Comparison of ENCODE assay signal across 15 cellular contexts in genomic region chr19:3712663-3713531, GRCh38. TPM values are rescaled to one million over a fixed set of nuclear protein-coding genes. Genes with fewer than 3 reads are reported as not detected.
A peak's percentile ranks its signal among the peaks of the same experiment; 100 is the strongest.
DNase-seq lines count a peak whose midpoint lies in the region; ATAC-seq, FAIRE-seq and TF ChIP-seq lines count a peak whose summit lies in the region.
"Had no signal": no experiment of that assay in that cellular context is flagged by ENCODE, and none has a peak within 500 bp of the region (broad histone marks: within the 10 kb centered on the region; RNA-seq: fewer than 3 reads in every experiment).

No MANE protein-coding gene starts in this region.

- ATAC-seq in sciatic nerve (peak; percentile 70), GM23338 (no peak), GM18909 (IDR thresholded peaks at IDR 0.05; ENCODE audit: poor library complexity, unreplicated experiment) (no peak)

- no peak overlapping the region for H3K27ac ChIP-seq in GM23338 (ENCODE audit: low read depth)
- H3K27ac ChIP-seq: neutrophil had no signal

- no peak for TF ChIP-seq CTCF in GM23338 (conservative IDR thresholded peaks at IDR 0.05; ENCODE audit: low read depth in 2 of 2)

- H3K4me1 ChIP-seq in GM23338 (ENCODE audit: insufficient read depth), result peaks cover 20% of the 10 kb centered on the region

- 0 out of 2 replicates have a peak, but pooled peaks cover 2% of the 10 kb centered on the region for H3F3A ChIP-seq in GM23338 (replicated peaks; ENCODE audit: low read depth)

- peak; percentile 77 for DNase-seq in DMS53 (lab: John Stamatoyannopoulos, UW)
- DNase-seq in RPMI8226, result peak; percentile 67
- DNase-seq in left kidney (ENCODE audit: low read depth, low spot score), result peak; percentile 81
- DNase-seq in sciatic nerve (ENCODE audit: low spot score), result no peak
- DNase-seq in GM23338 (ENCODE audit: low spot score), result no peak
- no peak for DNase-seq in GM12891 (ENCODE audit: insufficient read length, low spot score)
- DNase-seq in cerebellar cortex (ENCODE audit: low spot score), result no peak
- DNase-seq: activated CD8-positive, alpha-beta memory T cell treated with anti-CD3 and anti-CD28 coated beads, Interleukin-2, amount 50 U/mL, for 48 hours; foreskin fibroblast; SHP77 had no signal

- no peaks in the 10 kb centered on the region for H3K27me3 ChIP-seq in GM23338 (ENCODE audit: insufficient read depth)

- intact Hi-C loops in sciatic nerve (cut with DNase I), result no loop called here

- H3K36me3 ChIP-seq in GM23338 (ENCODE audit: insufficient read depth), result no peaks in the 10 kb centered on the region
- H3K36me3 ChIP-seq: neutrophil had no signal

- no peaks in the 10 kb centered on the region for H3K36me3 Mint-ChIP-seq in GM23338 (ENCODE audit: low read depth)

- H3K9me2 ChIP-seq in GM23338 (ENCODE audit: insufficient read depth), result no peaks in the 10 kb centered on the region

- peaks cover 11% of the 10 kb centered on the region; the same call in 2 of the 3 replicates for H3K4me1 Mint-ChIP-seq in GM23338

- H4K20me1 ChIP-seq in GM23338 (replicated peaks; ENCODE audit: insufficient read depth), result no peaks in the 10 kb centered on the region

- no peak overlapping the region for H3K4me3 Mint-ChIP-seq in GM23338

- no peaks in the 10 kb centered on the region for H3K79me2 ChIP-seq in GM23338 (replicated peaks; ENCODE audit: insufficient read depth)

- no peaks in the 10 kb centered on the region; the same call in 2 of the 3 replicates for H3K9me3 Mint-ChIP-seq in GM23338

- H3K27me3 Mint-ChIP-seq in GM23338 (ENCODE audit: insufficient read depth, low read depth, poor library complexity), result peaks cover 4% of the 10 kb centered on the region

- H3K4me3 ChIP-seq in GM23338, result no peak overlapping the region

- no peak overlapping the region; the same call in 1 of the 2 replicates for H2AFZ ChIP-seq in GM23338

- FAIRE-seq in GM12891 (lab: Jason Lieb, UNC), result no peak

- H3K4me2 ChIP-seq in GM23338, result no peak overlapping the region

- H3K27ac Mint-ChIP-seq in GM23338, result no peak overlapping the region

- no peak for TF ChIP-seq POLR2A in GM12891 (IDR thresholded peaks at IDR 0.05; ENCODE audit: low read depth, low read length)

TF ChIP-seq in GM23338, 12 proteins besides CTCF, POLR2A, EP300 and RAD21 (continues in another document):
- TF ChIP-seq JUNB (IDR thresholded peaks at IDR 0.05; ENCODE audit: unreplicated experiment), result no peak
- no peak for TF ChIP-seq ZNF114 (CRISPR knock-in tag; IDR thresholded peaks at IDR 0.05)
- no peak for TF ChIP-seq CREB1 (CRISPR knock-in tag; IDR thresholded peaks at IDR 0.05; ENCODE audit: low read depth)
- TF ChIP-seq EZH2 (IDR thresholded peaks at IDR 0.05; ENCODE audit: low read depth, unreplicated experiment), result no peak
- no peak for TF ChIP-seq POLR2AphosphoS5 (IDR thresholded peaks at IDR 0.05; ENCODE audit: low read depth)
- TF ChIP-seq, protein P1, sequence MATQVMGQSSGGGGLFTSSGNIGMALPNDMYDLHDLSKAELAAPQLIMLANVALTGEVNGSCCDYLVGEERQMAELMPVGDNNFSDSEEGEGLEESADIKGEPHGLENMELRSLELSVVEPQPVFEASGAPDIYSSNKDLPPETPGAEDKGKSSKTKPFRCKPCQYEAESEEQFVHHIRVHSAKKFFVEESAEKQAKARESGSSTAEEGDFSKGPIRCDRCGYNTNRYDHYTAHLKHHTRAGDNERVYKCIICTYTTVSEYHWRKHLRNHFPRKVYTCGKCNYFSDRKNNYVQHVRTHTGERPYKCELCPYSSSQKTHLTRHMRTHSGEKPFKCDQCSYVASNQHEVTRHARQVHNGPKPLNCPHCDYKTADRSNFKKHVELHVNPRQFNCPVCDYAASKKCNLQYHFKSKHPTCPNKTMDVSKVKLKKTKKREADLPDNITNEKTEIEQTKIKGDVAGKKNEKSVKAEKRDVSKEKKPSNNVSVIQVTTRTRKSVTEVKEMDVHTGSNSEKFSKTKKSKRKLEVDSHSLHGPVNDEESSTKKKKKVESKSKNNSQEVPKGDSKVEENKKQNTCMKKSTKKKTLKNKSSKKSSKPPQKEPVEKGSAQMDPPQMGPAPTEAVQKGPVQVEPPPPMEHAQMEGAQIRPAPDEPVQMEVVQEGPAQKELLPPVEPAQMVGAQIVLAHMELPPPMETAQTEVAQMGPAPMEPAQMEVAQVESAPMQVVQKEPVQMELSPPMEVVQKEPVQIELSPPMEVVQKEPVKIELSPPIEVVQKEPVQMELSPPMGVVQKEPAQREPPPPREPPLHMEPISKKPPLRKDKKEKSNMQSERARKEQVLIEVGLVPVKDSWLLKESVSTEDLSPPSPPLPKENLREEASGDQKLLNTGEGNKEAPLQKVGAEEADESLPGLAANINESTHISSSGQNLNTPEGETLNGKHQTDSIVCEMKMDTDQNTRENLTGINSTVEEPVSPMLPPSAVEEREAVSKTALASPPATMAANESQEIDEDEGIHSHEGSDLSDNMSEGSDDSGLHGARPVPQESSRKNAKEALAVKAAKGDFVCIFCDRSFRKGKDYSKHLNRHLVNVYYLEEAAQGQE (IDR thresholded peaks at IDR 0.05; ENCODE audit: unreplicated experiment), result no peak
- TF ChIP-seq NANOG (IDR thresholded peaks at IDR 0.05; ENCODE audit: borderline replicate concordance), result no peak

TF ChIP-seq in GM12891, 5 proteins besides CTCF, POLR2A, EP300 and RAD21:
- no peak for TF ChIP-seq PAX5 (IDR thresholded peaks at IDR 0.05; ENCODE audit: insufficient read depth, low read length, severe bottlenecking)
- no peak for TF ChIP-seq POU2F2 (IDR thresholded peaks at IDR 0.05; ENCODE audit: low read depth, low read length)
- no peak for TF ChIP-seq TAF1 (IDR thresholded peaks at IDR 0.05; ENCODE audit: low read depth, low read length)
- TF ChIP-seq SPI1 (IDR thresholded peaks at IDR 0.05; ENCODE audit: low read depth, low read length), result no peak
- no peak for TF ChIP-seq POLR2AphosphoS5 (IDR thresholded peaks at IDR 0.05; ENCODE audit: low read depth, low read length)
TF ChIP-seq in GM12891: peak in this region for 0.

RNA-seq across cellular contexts. Expression of gene TJP3, which starts 4.7 kb away (rescaled TPM):
- 2.1 TPM for total RNA-seq in sciatic nerve
- total RNA-seq in GM23338 (2014; rRNA removed; shearing (Covaris generic)), result 19.8 and 23.9 TPM in 2 replicates
- polyA plus RNA-seq in GM23338 (2016; fragmentation: Nextera tagmentation; extraction: Ambion mirVana), result 14.1 and 18.2 TPM in 2 replicates
- polyA plus RNA-seq in GM12891 (2012; ENCODE audit: low read depth, missing spikeins), result 0.62 TPM

RNA-seq across cellular contexts. Expression of gene PIP5K1C, which starts 12.6 kb away (rescaled TPM):
- 46.9 TPM for total RNA-seq in sciatic nerve
- 35.2 and 46.7 TPM in 2 replicates for total RNA-seq in GM23338 (2014; rRNA removed; shearing (Covaris generic))
- 11.8 and 13.5 TPM in 2 replicates for polyA plus RNA-seq in GM23338 (2016; fragmentation: Nextera tagmentation; extraction: Ambion mirVana)
- 15.4 TPM for polyA plus RNA-seq in GM12891 (2012; ENCODE audit: low read depth, missing spikeins)

RNA-seq across cellular contexts. Expression of gene APBA3, which starts 48.6 kb away (rescaled TPM):
- total RNA-seq in sciatic nerve, result 26.1 TPM
- total RNA-seq in GM23338 (2014; rRNA removed; shearing (Covaris generic)), result 31.8 and 56.1 TPM in 2 replicates
- 16.6 and 17.2 TPM in 2 replicates for polyA plus RNA-seq in GM23338 (2016; fragmentation: Nextera tagmentation; extraction: Ambion mirVana)
- 18.5 TPM for polyA plus RNA-seq in GM12891 (2012; ENCODE audit: low read depth, missing spikeins)

RNA-seq across cellular contexts. Expression of gene MRPL54, which starts 49.6 kb away (rescaled TPM):
- 35.3 TPM for total RNA-seq in sciatic nerve
- total RNA-seq in GM23338 (2014; rRNA removed; shearing (Covaris generic)), result 29.7 and 47.3 TPM in 2 replicates
- polyA plus RNA-seq in GM23338 (2016; fragmentation: Nextera tagmentation; extraction: Ambion mirVana), result 89.9 and 93.1 TPM in 2 replicates
- 79.9 TPM for polyA plus RNA-seq in GM12891 (2012; ENCODE audit: low read depth, missing spikeins)

RNA-seq across cellular contexts. Expression of gene RAX2, which starts 59.1 kb away (rescaled TPM):
- total RNA-seq in sciatic nerve, result not detected
- not detected in 2 replicates for total RNA-seq in GM23338 (2014; rRNA removed; shearing (Covaris generic))
- polyA plus RNA-seq in GM23338 (2016; fragmentation: Nextera tagmentation; extraction: Ambion mirVana), result 0.13 TPM in 1 of 2 replicates, not detected in the other
- polyA plus RNA-seq in GM12891 (2012; ENCODE audit: low read depth, missing spikeins), result not detected
- total RNA-seq: dermis microvascular lymphatic vessel endothelial cell, NCI-H460 had no signal
- polyA plus RNA-seq: adipose tissue had no signal

Comparison
In these comparisons a context has a peak if more than half of its experiments do, and no peak if none do; other contexts are left out.
1. DNase-seq: peak in DMS53 (single experiment), RPMI8226 (single experiment) and left kidney (single experiment); none in sciatic nerve (single experiment), GM23338 (single experiment), GM12891 (single experiment) and cerebellar cortex (single experiment).